ENCODE assay signal across 10 cellular contexts in genomic region chr1:110012100-110012499, GRCh38. TPM values are rescaled to one million over a fixed set of nuclear protein-coding genes. Genes with fewer than 3 reads are reported as not detected.
DNase-seq lines count a peak whose midpoint lies in the region; ATAC-seq and TF ChIP-seq lines count a peak whose summit lies in the region.
"Had no signal": no experiment of that assay in that cellular context is flagged by ENCODE, and none has a peak within 500 bp of the region (broad histone marks: within the 10 kb centered on the region; RNA-seq: fewer than 3 reads in every experiment).

No MANE protein-coding gene starts in this region.

- no peaks in the 10 kb centered on the region for H3K9me3 ChIP-seq in tibial nerve
- H3K9me3 ChIP-seq: ovary had no signal

- H3K9me3 Mint-ChIP-seq in activated CD8-positive, alpha-beta memory T cell treated with anti-CD3 and anti-CD28 coated beads, Interleukin-2, amount 10 ng/mL, durations not matched to agents 7 days and 5 days (ENCODE audit: low read depth): no peaks in the 10 kb centered on the region

- TF ChIP-seq POLR2A in tibial nerve (IDR thresholded peaks at IDR 0.05): no peak

- H3K27ac ChIP-seq in tibial nerve: peak overlapping the region in 3 of 4 donors; percentile 42 to 67 (median 47)
- no peak overlapping the region for H3K27ac ChIP-seq in coronary artery
- H3K27ac ChIP-seq: ovary had no signal

- no peak for TF ChIP-seq EP300 in tibial nerve (IDR thresholded peaks at IDR 0.05)

- no peak for DNase-seq in activated CD8-positive, alpha-beta memory T cell treated with anti-CD3 and anti-CD28 coated beads, Interleukin-2, amount 10 ng/mL, durations not matched to agents 7 days and 5 days
- DNase-seq in activated CD8-positive, alpha-beta memory T cell treated with anti-CD3 and anti-CD28 coated beads, Interleukin-2, amount 50 U/mL, for 48 hours: no peak
- DNase-seq in MV-4-11 (lab: John Stamatoyannopoulos, UW): peak; percentile 75
- no peak for DNase-seq in tibial nerve (ENCODE audit: low spot score in 2 of 2)
- DNase-seq in DMS53 (lab: John Stamatoyannopoulos, UW): no peak
- DNase-seq in NCI-H146 (lab: John Stamatoyannopoulos, UW): no peak
- no peak for DNase-seq in coronary artery (ENCODE audit: low spot score)
- DNase-seq: ovary had no signal

- H3K27ac Mint-ChIP-seq in activated CD8-positive, alpha-beta memory T cell treated with anti-CD3 and anti-CD28 coated beads, Interleukin-2, amount 10 ng/mL, durations not matched to agents 7 days and 5 days: peak overlapping the region; percentile 6

- WGBS in tibial nerve, 2 donors: 79 to 82% methylated on average over 4 of the region's 4 CpGs

- CTCF ChIA-PET in activated CD8-positive, alpha-beta memory T cell treated with anti-CD3 and anti-CD28 coated beads, Interleukin-2, amount 10 ng/mL, durations not matched to agents 7 days and 5 days (lab: Charles Lee): interaction anchor here (0.9 to 5.2 kb wide), 12 partner anchors 11 to 479 kb away, joined by 3 to 43 read pairs (median 6); partner anchors contain the start of gene AHCYL1

- TF ChIP-seq CTCF in tibial nerve (IDR thresholded peaks at IDR 0.05) (no peak), coronary artery (IDR thresholded peaks at IDR 0.05) (no peak)

- peaks cover 25% of the 10 kb centered on the region for H3K36me3 Mint-ChIP-seq in activated CD8-positive, alpha-beta memory T cell treated with anti-CD3 and anti-CD28 coated beads, Interleukin-2, amount 10 ng/mL, durations not matched to agents 7 days and 5 days

- ATAC-seq in activated CD8-positive, alpha-beta memory T cell treated with anti-CD3 and anti-CD28 coated beads, Interleukin-2, amount 10 ng/mL, durations not matched to agents 7 days and 5 days: no peak
- ATAC-seq in HG02840 (IDR thresholded peaks at IDR 0.05; ENCODE audit: low FRiP score, unreplicated experiment): peak; percentile 46

- H3K27me3 Mint-ChIP-seq in activated CD8-positive, alpha-beta memory T cell treated with anti-CD3 and anti-CD28 coated beads, Interleukin-2, amount 10 ng/mL, durations not matched to agents 7 days and 5 days: no peaks in the 10 kb centered on the region

- peaks cover 0 to 4% (median under 1%) of the 10 kb centered on the region in 4 donors for H3K4me1 ChIP-seq in tibial nerve

- no peak overlapping the region for H3K4me3 ChIP-seq in tibial nerve
- no peak overlapping the region for H3K4me3 ChIP-seq in coronary artery
- H3K4me3 ChIP-seq: ovary had no signal

- no peaks in the 10 kb centered on the region for H3K27me3 ChIP-seq in tibial nerve
- H3K27me3 ChIP-seq: ovary had no signal

- H3K4me3 Mint-ChIP-seq in activated CD8-positive, alpha-beta memory T cell treated with anti-CD3 and anti-CD28 coated beads, Interleukin-2, amount 10 ng/mL, durations not matched to agents 7 days and 5 days: no peak overlapping the region

- peaks cover 4% of the 10 kb centered on the region for H3K4me1 Mint-ChIP-seq in activated CD8-positive, alpha-beta memory T cell treated with anti-CD3 and anti-CD28 coated beads, Interleukin-2, amount 10 ng/mL, durations not matched to agents 7 days and 5 days

- H3K36me3 ChIP-seq in tibial nerve: peaks cover 0 to 81% (median 16%) of the 10 kb centered on the region in 3 donors
- H3K36me3 ChIP-seq: ovary had no signal

RNA-seq across cellular contexts. Expression of gene STRIP1, which starts 22.3 kb away (rescaled TPM):
- 10 to 100 TPM; 40.4 to 40.8 TPM for total RNA-seq in activated CD8-positive, alpha-beta memory T cell treated with anti-CD3 and anti-CD28 coated beads, Interleukin-2, amount 10 ng/mL, durations not matched to agents 7 days and 5 days
- 10 to 100 TPM; 37.7 to 43.5 (median 39.7) TPM for total RNA-seq in tibial nerve

RNA-seq across cellular contexts. Expression of gene AHCYL1, which starts 27.5 kb away (rescaled TPM):
- total RNA-seq in activated CD8-positive, alpha-beta memory T cell treated with anti-CD3 and anti-CD28 coated beads, Interleukin-2, amount 10 ng/mL, durations not matched to agents 7 days and 5 days: 10 to 100 TPM; 67.6 to 70.0 TPM
- total RNA-seq in tibial nerve: 10 to 100 TPM; 45.4 to 76.3 (median 55.6) TPM

RNA-seq across cellular contexts. Expression of gene ALX3, which starts 58.4 kb away (rescaled TPM):
- not detected for total RNA-seq in activated CD8-positive, alpha-beta memory T cell treated with anti-CD3 and anti-CD28 coated beads, Interleukin-2, amount 10 ng/mL, durations not matched to agents 7 days and 5 days
- total RNA-seq in tibial nerve: not detected
- total RNA-seq: glomerular endothelial cell had no signal

Comparison
In these comparisons a context has a peak if more than half of its experiments do, and no peak if none do; other contexts are left out.
1. H3K27ac ChIP-seq: peak in tibial nerve (3 of 4); none in coronary artery (0 of 2).